ENCODE assay signal across 1 cellular context in genomic region chr5:137630216-137630971, GRCh38.
TF ChIP-seq lines count a peak whose summit lies in the region.

No MANE protein-coding gene starts in this region.

TF ChIP-seq in H1, 55 proteins besides CTCF, POLR2A, EP300 and RAD21 (continued from another document):
- TF ChIP-seq HDAC6 (IDR thresholded peaks at IDR 0.05; ENCODE audit: low read depth, low read length) (no peak), TBP (IDR thresholded peaks at IDR 0.05; ENCODE audit: low read depth, low read length) (no peak), CTBP2 (IDR thresholded peaks at IDR 0.05; ENCODE audit: borderline replicate concordance, insufficient read depth, insufficient read length, low read length) (no peak), EGR1 (IDR thresholded peaks at IDR 0.05; ENCODE audit: borderline replicate concordance, low read depth, low read length) (no peak), SUZ12 (IDR thresholded peaks at IDR 0.05; ENCODE audit: low read length) (no peak), RBBP5 (IDR thresholded peaks at IDR 0.05; ENCODE audit: borderline replicate concordance, low read depth, low read length) (no peak), BCL11A (IDR thresholded peaks at IDR 0.05; ENCODE audit: low read depth in 2 of 2, low read length in 2 of 2) (no peak), SIRT6 (IDR thresholded peaks at IDR 0.05; ENCODE audit: low read length) (no peak), CREB1 (IDR thresholded peaks at IDR 0.05) (no peak), PHF8 (conservative IDR thresholded peaks at IDR 0.05; ENCODE audit: low read depth, low read length) (no peak), EZH2 (IDR thresholded peaks at IDR 0.05; ENCODE audit: low read depth, low read length, severe bottlenecking) (no peak)
TF ChIP-seq in H1: peak in this region for 0.
